22 cellular contexts compared by ENCODE assay signal in the genomic region with DNA sequence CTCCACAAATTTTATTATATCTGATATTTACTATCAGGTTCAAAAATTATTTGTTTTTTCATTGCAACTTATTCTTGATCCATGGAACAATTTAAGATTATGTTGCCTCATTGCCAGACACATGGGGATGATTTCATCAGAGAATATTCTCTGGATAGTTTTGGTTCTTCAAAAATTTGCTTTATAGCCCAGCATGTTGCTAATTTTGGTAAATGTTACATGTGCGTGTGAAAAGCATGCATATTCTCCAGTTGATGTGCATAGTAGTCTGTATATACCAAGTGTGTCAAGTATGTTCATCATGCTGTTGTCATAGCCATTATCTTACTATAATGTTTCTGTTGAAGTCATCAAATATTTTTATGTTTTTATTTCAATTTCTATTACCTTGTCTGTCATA.
DNase-seq lines count a peak whose midpoint lies in the region; ATAC-seq, FAIRE-seq and TF ChIP-seq lines count a peak whose summit lies in the region.
"Had no signal": no experiment of that assay in that cellular context is flagged by ENCODE, and none has a peak within 500 bp of the region (broad histone marks: within the 10 kb centered on the region; RNA-seq: fewer than 3 reads in every experiment).

No MANE protein-coding gene starts in this region.

- TF ChIP-seq POLR2A in breast epithelium (IDR thresholded peaks at IDR 0.05), result no peak

- no peak for DNase-seq in MCF 10A (ENCODE audit: unreplicated experiment)
- no peak for DNase-seq in breast epithelium (ENCODE audit: low spot score in 2 of 2)
- DNase-seq in astrocyte (ENCODE audit: low read depth), result no peak
- DNase-seq in fibroblast of peridontal ligament (ENCODE audit: extremely low read depth), result peak; percentile 41
- DNase-seq in type B pancreatic cell (ENCODE audit: extremely low spot score, unreplicated experiment), result no peak
- DNase-seq in left lung, result no peak
- DNase-seq: 8988T; ACHN; AML-193; CD4-positive, alpha-beta T cell; NCI-H2029 treated with DMSO at 0.1 percent for 48 hours; NCI-H2227 treated with DMSO at 0.1 percent for 48 hours; OCI-M1; Peyer's patch; SHP77 treated with DMSO at 0.1 percent for 48 hours had no signal

- CTCF ChIA-PET in MCF 10A (lab: Yijun Ruan, JAX), result interaction anchor here (0.6 to 2.2 kb wide), 4 partner anchors 96 to 742 kb away, joined by 3 to 9 read pairs (median 7); no protein-coding TSS in a partner anchor

- BruUV-seq in MCF 10A (replicated peaks; lab: Mats Ljungman, UMichigan), result TSS peak; percentile 88

- H3K36me3 Mint-ChIP-seq in MCF 10A (ENCODE audit: insufficient read depth, unreplicated experiment) (no peaks in the 10 kb centered on the region), astrocyte (ENCODE audit: low read depth, unreplicated experiment) (no peaks in the 10 kb centered on the region), type B pancreatic cell (peaks cover 3% of the 10 kb centered on the region)

- no peak for ATAC-seq in HG03342 (IDR thresholded peaks at IDR 0.05; ENCODE audit: unreplicated experiment)
- no peak for ATAC-seq in GM19452 (IDR thresholded peaks at IDR 0.05; ENCODE audit: unreplicated experiment)
- no peak for ATAC-seq in left lung

- H3K27me3 Mint-ChIP-seq in MCF 10A (ENCODE audit: insufficient read depth, unreplicated experiment), result no peaks in the 10 kb centered on the region
- H3K27me3 Mint-ChIP-seq in astrocyte (ENCODE audit: low read depth, unreplicated experiment), result no peaks in the 10 kb centered on the region
- H3K27me3 Mint-ChIP-seq in type B pancreatic cell, result no peaks in the 10 kb centered on the region
- H3K27me3 Mint-ChIP-seq: CD4-positive, alpha-beta T cell; IgD-negative memory B cell had no signal

- H4K20me1 ChIP-seq in astrocyte (ENCODE audit: insufficient read depth, low read length), result no peaks in the 10 kb centered on the region
- H4K20me1 ChIP-seq: BLaER1 treated with 17β-estradiol and CSF1 and Interleukin-3, amounts not matched to agents 10 nM and 100 nM had no signal

- H3K9me3 ChIP-seq in breast epithelium (no peaks in the 10 kb centered on the region), astrocyte (ENCODE audit: insufficient read depth, low read depth, low read length) (no peaks in the 10 kb centered on the region), left lung (no peaks in the 10 kb centered on the region)
- H3K9me3 ChIP-seq: Peyer's patch had no signal

- POLR2A ChIA-PET in MCF 10A (lab: Yijun Ruan, JAX), result interaction anchor here (0.6 to 2.0 kb wide), 8 partner anchors 12 to 438 kb away, joined by 3 to 15 read pairs (median 4); no protein-coding TSS in a partner anchor

- FAIRE-seq in astrocyte (lab: Jason Lieb, UNC), result no peak
- FAIRE-seq: D721Med had no signal

- H3K4me3 Mint-ChIP-seq in MCF 10A (ENCODE audit: unreplicated experiment), result no peak overlapping the region
- no peak overlapping the region for H3K4me3 Mint-ChIP-seq in astrocyte (ENCODE audit: unreplicated experiment)
- H3K4me3 Mint-ChIP-seq in type B pancreatic cell, result no peak overlapping the region
- H3K4me3 Mint-ChIP-seq: CD4-positive, alpha-beta T cell had no signal

- no peaks in the 10 kb centered on the region for H3K27me3 ChIP-seq in breast epithelium
- H3K27me3 ChIP-seq in astrocyte (ENCODE audit: insufficient read depth, low read length), result no peaks in the 10 kb centered on the region
- no peaks in the 10 kb centered on the region for H3K27me3 ChIP-seq in left lung
- H3K27me3 ChIP-seq: BLaER1 treated with 17β-estradiol and CSF1 and Interleukin-3, amounts not matched to agents 10 nM and 100 nM; Peyer's patch had no signal

- H3K4me2 ChIP-seq in astrocyte (ENCODE audit: low read length), result no peak overlapping the region
- H3K4me2 ChIP-seq: KMS-11 had no signal

- H3K4me3 ChIP-seq in breast epithelium (no peak overlapping the region), astrocyte (ENCODE audit: insufficient read depth, low read depth, low read length) (no peak overlapping the region), left lung (no peak overlapping the region)
- H3K4me3 ChIP-seq: BLaER1 treated with 17β-estradiol and CSF1 and Interleukin-3, amounts not matched to agents 10 nM and 100 nM; Peyer's patch had no signal

- H3K27ac Mint-ChIP-seq in MCF 10A (ENCODE audit: low read depth, unreplicated experiment) (peak overlapping the region; percentile 90), astrocyte (ENCODE audit: unreplicated experiment) (peak overlapping the region; percentile 79), type B pancreatic cell (peak overlapping the region; percentile 64)
- H3K27ac Mint-ChIP-seq: CD4-positive, alpha-beta T cell; IgD-negative memory B cell had no signal

- no peaks in the 10 kb centered on the region for H3K4me1 ChIP-seq in breast epithelium
- no peaks in the 10 kb centered on the region for H3K4me1 ChIP-seq in astrocyte (ENCODE audit: insufficient read depth, low read length)
- H3K4me1 ChIP-seq in left lung, result no peaks in the 10 kb centered on the region
- H3K4me1 ChIP-seq: Peyer's patch had no signal

- H3K4me1 Mint-ChIP-seq in MCF 10A (ENCODE audit: insufficient read depth, unreplicated experiment) (peaks cover 11% of the 10 kb centered on the region), astrocyte (ENCODE audit: low read depth, unreplicated experiment) (peaks cover 11% of the 10 kb centered on the region), type B pancreatic cell (ENCODE audit: unreplicated experiment) (peaks cover 12% of the 10 kb centered on the region)
- H3K4me1 Mint-ChIP-seq: IgD-negative memory B cell had no signal

- TF ChIP-seq CTCF in MCF 10A (IDR thresholded peaks at IDR 0.05; ENCODE audit: unreplicated experiment) (no peak), breast epithelium (IDR thresholded peaks at IDR 0.05) (no peak), astrocyte (IDR thresholded peaks at IDR 0.05; ENCODE audit: insufficient read depth, low read depth, low read length) (no peak), type B pancreatic cell (conservative IDR thresholded peaks at IDR 0.05) (no peak), left lung (IDR thresholded peaks at IDR 0.05) (no peak)

- no peaks in the 10 kb centered on the region for H3K79me2 ChIP-seq in astrocyte (ENCODE audit: insufficient read depth, low read length)

- H2AFZ ChIP-seq in astrocyte (ENCODE audit: low read depth, low read length), result no peak overlapping the region

- intact Hi-C loops in MCF 10A (cut with micrococcal nuclease), result no loop called here
- intact Hi-C loops in breast epithelium (cut with DNase I; ENCODE audit: low total_unique reads), result no loop called here
- intact Hi-C loops in left lung (cut with DNase I), result no loop called here

- no peak overlapping the region for H3K9ac ChIP-seq in astrocyte (ENCODE audit: low read length)
- H3K9ac ChIP-seq: BLaER1 treated with 17β-estradiol and CSF1 and Interleukin-3, amounts not matched to agents 10 nM and 100 nM; KMS-11 had no signal

- H3K36me3 ChIP-seq in breast epithelium, result no peaks in the 10 kb centered on the region
- H3K36me3 ChIP-seq in astrocyte (ENCODE audit: insufficient read depth, low read length), result no peaks in the 10 kb centered on the region
- H3K36me3 ChIP-seq in left lung, result no peaks in the 10 kb centered on the region
- H3K36me3 ChIP-seq: Peyer's patch had no signal

- H3K9me3 Mint-ChIP-seq in MCF 10A (ENCODE audit: unreplicated experiment), result no peaks in the 10 kb centered on the region
- no peaks in the 10 kb centered on the region for H3K9me3 Mint-ChIP-seq in astrocyte (ENCODE audit: unreplicated experiment)
- H3K9me3 Mint-ChIP-seq in type B pancreatic cell, result no peaks in the 10 kb centered on the region
- H3K9me3 Mint-ChIP-seq: CD4-positive, alpha-beta T cell; IgD-negative memory B cell had no signal

- H3K27ac ChIP-seq in breast epithelium, result no peak overlapping the region
- H3K27ac ChIP-seq in astrocyte (ENCODE audit: low read depth, low read length), result no peak overlapping the region
- no peak overlapping the region for H3K27ac ChIP-seq in left lung
- H3K27ac ChIP-seq: HL-60, KMS-11, Peyer's patch had no signal
